In the genomic region with DNA sequence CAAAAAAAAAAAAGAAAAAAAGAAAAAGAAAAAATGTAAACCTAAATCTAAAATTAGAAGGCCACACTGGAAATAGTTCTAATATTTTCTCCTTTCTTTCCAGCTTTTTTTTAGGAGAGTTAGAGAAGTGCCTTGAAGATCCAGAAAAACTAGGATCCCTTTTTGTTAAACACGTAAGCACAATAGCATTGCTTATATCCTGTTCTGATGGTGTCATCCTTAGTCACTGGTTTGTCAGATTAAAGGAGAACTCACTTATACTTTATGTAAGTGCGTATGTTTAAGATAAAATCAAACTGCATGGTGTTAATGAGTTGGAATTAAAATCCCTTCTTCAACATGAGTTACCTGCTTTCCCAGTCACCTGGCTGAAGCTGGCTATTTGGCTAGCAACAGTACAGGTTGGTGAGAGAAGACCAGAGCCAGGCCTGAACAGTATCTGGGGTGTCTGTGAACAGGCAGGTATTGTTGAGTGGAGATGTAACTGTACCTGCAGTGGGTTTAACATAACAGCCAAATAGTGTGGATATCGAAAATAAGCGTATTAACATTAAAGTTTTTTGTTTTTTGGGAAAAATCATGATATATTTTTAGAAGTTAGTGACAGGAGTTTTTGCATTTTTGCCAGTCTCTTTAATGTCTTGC, we compare ENCODE assay signal across 1 cellular context.
A peak's percentile ranks its signal among the peaks of the same experiment; 100 is the strongest.
TF ChIP-seq lines count a peak whose summit lies in the region.

No MANE protein-coding gene starts in this region.

TF ChIP-seq in endothelial cell of umbilical vein, 7 proteins besides CTCF, POLR2A, EP300 and RAD21 (continued from another document):
- TF ChIP-seq JUN (IDR thresholded peaks at IDR 0.05; ENCODE audit: borderline replicate concordance, insufficient read depth, insufficient read length, low read depth) (peak; percentile 51), FOS (IDR thresholded peaks at IDR 0.05; ENCODE audit: borderline replicate concordance, insufficient read depth, low read length) (peak; percentile 86), EZH2 (IDR thresholded peaks at IDR 0.05; ENCODE audit: borderline replicate concordance, low read depth, low read length, severe bottlenecking) (no peak), MYC (IDR thresholded peaks at IDR 0.05; ENCODE audit: low read depth, low read length) (no peak)
TF ChIP-seq in endothelial cell of umbilical vein: peak in this region for 3.
